22 cellular contexts compared by ENCODE assay signal in the genomic region with DNA sequence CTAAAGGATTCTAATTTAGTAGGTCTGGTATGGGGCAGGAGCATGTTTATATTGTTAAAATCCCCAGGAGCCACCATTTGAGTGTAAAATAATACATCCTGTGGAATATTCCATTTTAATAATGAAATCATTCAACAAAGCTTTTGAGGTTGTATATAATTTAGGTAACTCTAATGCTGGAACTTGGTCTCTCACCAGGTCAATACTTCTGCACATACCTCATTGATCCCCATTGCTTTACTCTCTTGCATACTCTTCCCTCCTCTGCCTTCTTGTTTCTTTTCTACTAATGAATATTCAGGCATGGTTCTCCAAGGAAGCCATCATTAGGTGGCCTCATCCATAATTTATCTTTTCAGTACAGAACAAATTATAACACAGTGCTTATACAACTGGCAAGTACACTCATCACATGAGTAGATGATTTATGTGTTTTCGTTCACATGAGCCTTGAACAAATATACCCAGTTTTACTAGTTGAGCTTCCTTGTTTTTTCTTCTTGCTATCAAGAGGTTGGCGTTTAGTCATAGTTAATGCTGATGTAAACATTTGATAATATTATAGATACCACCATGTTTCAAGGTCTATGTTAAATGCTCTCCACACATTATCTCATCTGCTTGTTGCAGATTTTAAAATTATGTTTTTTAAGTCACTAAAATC. TPM values are rescaled to one million over a fixed set of nuclear protein-coding genes. Genes with fewer than 3 reads are reported as not detected.
DNase-seq lines count a peak whose midpoint lies in the region; ATAC-seq, FAIRE-seq and TF ChIP-seq lines count a peak whose summit lies in the region.
"Had no signal": no experiment of that assay in that cellular context is flagged by ENCODE, and none has a peak within 500 bp of the region (broad histone marks: within the 10 kb centered on the region; RNA-seq: fewer than 3 reads in every experiment).

No MANE protein-coding gene starts in this region.

- no peak for TF ChIP-seq CTCF in brain microvascular endothelial cell (IDR thresholded peaks at IDR 0.05; ENCODE audit: low read depth, low read length, missing control alignments)

- no peaks in the 10 kb centered on the region for H3K27me3 ChIP-seq in brain microvascular endothelial cell (replicated peaks)
- H3K27me3 ChIP-seq: gastrocnemius medialis, sigmoid colon had no signal

- ATAC-seq in GM21423 (IDR thresholded peaks at IDR 0.05; ENCODE audit: unreplicated experiment), result no peak
- ATAC-seq: gastrocnemius medialis, left ventricle myocardium superior had no signal

- H3K4me3 ChIP-seq in brain microvascular endothelial cell (ENCODE audit: low read depth, low read length), result no peak overlapping the region
- H3K4me3 ChIP-seq: gastrocnemius medialis, sigmoid colon, SK-N-MC had no signal

- no peaks in the 10 kb centered on the region for H3K36me3 ChIP-seq in brain microvascular endothelial cell (replicated peaks)
- H3K36me3 ChIP-seq: gastrocnemius medialis, sigmoid colon had no signal

- no peak for FAIRE-seq in RCC 7860 (lab: Jason Lieb, UNC)
- FAIRE-seq: urothelium cell line had no signal

- H3K27ac ChIP-seq in brain microvascular endothelial cell, result no peak overlapping the region
- H3K27ac ChIP-seq: gastrocnemius medialis, sigmoid colon, SK-N-MC had no signal

- DNase-seq in Caki2 (ENCODE audit: low read depth) (peak; percentile 68), HuH-7.5 (ENCODE audit: low spot score) (peak; percentile 12), SHP77 (lab: John Stamatoyannopoulos, UW) (peak; percentile 23 to 71), iris pigment epithelial cell (ENCODE audit: low read depth) (peak; percentile 40), brain microvascular endothelial cell (no peak), RCC 7860 (ENCODE audit: low spot score) (no peak), inferior parietal cortex (ENCODE audit: extremely low spot score) (no peak)
- DNase-seq: activated CD4-positive, alpha-beta T cell treated with anti-CD3 and anti-CD28 coated beads for 4 hours; activated gamma-delta T cell; CD4-positive, alpha-beta T cell; EL; gastrocnemius medialis; left ventricle myocardium superior; NCI-H1436 treated with DMSO at 0.1 percent for 48 hours; NCI-H446 treated with DMSO at 0.1 percent for 48 hours; nucleus accumbens; sigmoid colon; stimulated activated CD4-positive, alpha-beta T cell treated with anti-CD3 and anti-CD28 coated beads, Interleukin-2, amount 100 ng/mL, for 24 hours; T-helper 9 cell had no signal

- in situ Hi-C loops in Caki2 (cut with HindIII; ENCODE audit: low pct_unique_long_range_greater_than_20kb, low sequenced_read_pairs), result no loop called here
- in situ Hi-C loops in brain microvascular endothelial cell (cut with HindIII; ENCODE audit: low pct_ligation_motif_present, low sequenced_read_pairs), result no loop called here

RNA-seq across cellular contexts. Expression of a gene that starts 7.2 kb away (rescaled TPM):
- total RNA-seq in Caki2 (2014; rRNA removed; shearing (Covaris generic); ENCODE audit: low replicate concordance), result 58.6 and 60.2 TPM in 2 replicates

Comparison
In these comparisons a context has a peak if more than half of its experiments do, and no peak if none do; other contexts are left out.
1. DNase-seq: peak in Caki2 (single experiment), HuH-7.5 (single experiment), SHP77 (2 of 2) and iris pigment epithelial cell (single experiment); none in brain microvascular endothelial cell (single experiment), RCC 7860 (single experiment) and inferior parietal cortex (single experiment).